Comparison of ENCODE assay signal across 18 cellular contexts in the genomic region with DNA sequence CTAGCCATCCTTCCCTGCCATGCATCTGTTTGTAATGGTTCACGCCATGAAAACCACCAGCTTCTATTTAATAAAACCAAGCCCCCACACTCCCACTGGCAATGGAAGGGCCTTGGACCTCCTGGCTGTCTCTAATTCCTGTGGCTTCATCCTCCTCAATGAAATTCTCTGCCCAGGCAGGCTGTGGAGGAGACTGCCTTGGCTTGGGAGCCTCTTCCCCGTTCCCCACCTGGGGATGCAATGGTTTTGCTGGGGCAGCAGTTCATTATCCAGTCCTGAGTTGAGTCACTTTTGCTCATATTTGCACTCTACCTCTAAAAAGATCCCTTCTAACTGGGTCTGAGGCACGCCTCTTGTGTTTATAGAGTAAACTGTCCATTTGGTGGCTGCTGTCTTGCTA.
A peak's percentile ranks its signal among the peaks of the same experiment; 100 is the strongest.
DNase-seq lines count a peak whose midpoint lies in the region; ATAC-seq and TF ChIP-seq lines count a peak whose summit lies in the region.
"Had no signal": no experiment of that assay in that cellular context is flagged by ENCODE, and none has a peak within 500 bp of the region (broad histone marks: within the 10 kb centered on the region; RNA-seq: fewer than 3 reads in every experiment).

No MANE protein-coding gene starts in this region.

- H3K4me1 Mint-ChIP-seq in neural progenitor cell: peaks cover 15% of the 10 kb centered on the region
- H3K4me1 Mint-ChIP-seq: CD8-positive, alpha-beta memory T cell had no signal

- no peaks in the 10 kb centered on the region for H3K27me3 ChIP-seq in RWPE2 (ENCODE audit: insufficient read depth, poor library complexity, severe bottlenecking)
- H3K27me3 ChIP-seq in neural progenitor cell: no peaks in the 10 kb centered on the region
- H3K27me3 ChIP-seq: BLaER1, SJCRH30 had no signal

- H3F3A ChIP-seq in neural progenitor cell (ENCODE audit: low read depth): peaks cover 46% of the 10 kb centered on the region

- peaks cover 7% of the 10 kb centered on the region for H3K27me3 Mint-ChIP-seq in neural progenitor cell (ENCODE audit: insufficient read depth, low read depth)
- H3K27me3 Mint-ChIP-seq: CD8-positive, alpha-beta memory T cell had no signal

- TF ChIP-seq CTCF in RWPE2 (IDR thresholded peaks at IDR 0.05; ENCODE audit: poor library complexity, severe bottlenecking): no peak
- TF ChIP-seq CTCF in epithelial cell of esophagus (IDR thresholded peaks at IDR 0.05; ENCODE audit: insufficient read depth, low read depth, low read length, missing control alignments): no peak
- no peak for TF ChIP-seq CTCF in neural progenitor cell (IDR thresholded peaks at IDR 0.05)

- no peak overlapping the region for H2AFZ ChIP-seq in neural progenitor cell (replicated peaks)

- H3K4me3 Mint-ChIP-seq in neural progenitor cell: no peak overlapping the region
- H3K4me3 Mint-ChIP-seq: CD8-positive, alpha-beta memory T cell had no signal

- H3K36me3 ChIP-seq in RWPE2 (ENCODE audit: low read depth) (no peaks in the 10 kb centered on the region), neural progenitor cell (no peaks in the 10 kb centered on the region)
- H3K36me3 ChIP-seq: BLaER1, SJCRH30 had no signal

- no peaks in the 10 kb centered on the region for H3K36me3 Mint-ChIP-seq in neural progenitor cell
- H3K36me3 Mint-ChIP-seq: CD8-positive, alpha-beta memory T cell had no signal

- H3K4me2 ChIP-seq in neural progenitor cell: peak overlapping the region; percentile 7
- H3K4me2 ChIP-seq: BLaER1 had no signal

- no peaks in the 10 kb centered on the region for H3K9me3 ChIP-seq in RWPE2 (ENCODE audit: severe bottlenecking)
- H3K9me3 ChIP-seq in neural progenitor cell (ENCODE audit: low read depth): no peaks in the 10 kb centered on the region
- H3K9me3 ChIP-seq: BLaER1, SJCRH30 had no signal

- ATAC-seq in GM18868 (IDR thresholded peaks at IDR 0.05; ENCODE audit: unreplicated experiment) (peak; percentile 24), RWPE2 (ENCODE audit: low read depth) (no peak), GM18502 (IDR thresholded peaks at IDR 0.05; ENCODE audit: poor library complexity, unreplicated experiment) (no peak), GM18519 (IDR thresholded peaks at IDR 0.05; ENCODE audit: low FRiP score, unreplicated experiment) (no peak), GM18517 (IDR thresholded peaks at IDR 0.05; ENCODE audit: unreplicated experiment) (no peak)

- no peak overlapping the region for H3K27ac Mint-ChIP-seq in neural progenitor cell
- H3K27ac Mint-ChIP-seq: CD8-positive, alpha-beta memory T cell had no signal

- H3K4me3 ChIP-seq in RWPE2 (ENCODE audit: severe bottlenecking): no peak overlapping the region
- no peak overlapping the region for H3K4me3 ChIP-seq in epithelial cell of esophagus (ENCODE audit: low read length)
- H3K4me3 ChIP-seq in neural progenitor cell: no peak overlapping the region
- H3K4me3 ChIP-seq: BLaER1, SJCRH30 had no signal

- peaks cover 15% of the 10 kb centered on the region for H3K4me1 ChIP-seq in RWPE2 (ENCODE audit: insufficient read depth, poor library complexity, severe bottlenecking)
- H3K4me1 ChIP-seq in neural progenitor cell: peaks cover 40% of the 10 kb centered on the region
- H3K4me1 ChIP-seq: SJCRH30 had no signal

- H3K9ac ChIP-seq in neural progenitor cell: no peak overlapping the region
- H3K9ac ChIP-seq: BLaER1 had no signal

- DNase-seq in RWPE2 (ENCODE audit: low spot score): no peak
- peak; percentile 40 for DNase-seq in epithelial cell of esophagus (ENCODE audit: low read depth)
- DNase-seq in neural progenitor cell (ENCODE audit: low spot score): no peak
- DNase-seq in middle frontal gyrus (ENCODE audit: extremely low spot score, low spot score): no peak
- DNase-seq: CD8-positive, alpha-beta memory T cell; GDM1; H7; NCI-H187; NCI-H446; NK-92 treated with Interleukin-12 subunit alpha and Interleukin-12 subunit beta, amount 100 ng/mL, for 24 hours; OCI-M1; SJCRH30 had no signal

- peaks cover 3% of the 10 kb centered on the region for H3K9me3 Mint-ChIP-seq in neural progenitor cell

- H4K20me1 ChIP-seq in neural progenitor cell (ENCODE audit: low read depth): no peaks in the 10 kb centered on the region
- H4K20me1 ChIP-seq: BLaER1 had no signal

- H3K27ac ChIP-seq in RWPE2 (ENCODE audit: poor library complexity, severe bottlenecking) (peak overlapping the region; percentile 75), neural progenitor cell (no peak overlapping the region)
- H3K27ac ChIP-seq: BLaER1, RWPE1, SJCRH30 had no signal

- no peaks in the 10 kb centered on the region for H3K79me2 ChIP-seq in neural progenitor cell (ENCODE audit: low read depth)
